1 cellular context compared by ENCODE assay signal in the genomic region with DNA sequence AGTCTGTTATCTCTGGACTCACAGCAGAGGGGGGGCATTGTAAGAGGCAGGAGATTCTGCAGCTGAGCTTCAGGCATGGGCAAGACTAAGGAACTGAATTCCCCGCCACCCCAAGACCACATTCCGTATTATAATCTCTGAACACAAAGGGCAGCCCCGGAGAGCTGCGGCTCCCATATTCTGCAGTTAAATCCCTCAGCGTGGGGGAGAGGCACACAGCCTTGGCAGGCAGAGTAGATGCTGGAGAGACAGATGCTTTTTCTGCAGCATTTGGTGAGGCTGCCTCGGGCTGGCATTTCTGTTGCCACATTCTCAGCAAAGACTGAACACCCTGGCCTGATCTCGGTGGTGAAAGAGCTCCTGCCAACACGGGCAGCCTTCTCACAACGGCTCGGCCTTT.
A peak's percentile ranks its signal among the peaks of the same experiment; 100 is the strongest.
TF ChIP-seq lines count a peak whose summit lies in the region.

No MANE protein-coding gene starts in this region.

TF ChIP-seq in H1, 55 proteins besides CTCF, POLR2A, EP300 and RAD21:
- TF ChIP-seq NRF1 (IDR thresholded peaks at IDR 0.05; ENCODE audit: low read depth, low read length) (no peak), POLR2AphosphoS5 (IDR thresholded peaks at IDR 0.05; ENCODE audit: low read depth, low read length) (peak; percentile 81), SIN3A (conservative IDR thresholded peaks at IDR 0.05 in 1 of 2, IDR thresholded peaks at IDR 0.05 in 1 of 2; ENCODE audit: low read depth in 1 of 2, low read length in 2 of 2) (0 out of 4 replicates have a peak, but pooled peaks of 1 of the 2 experiments have one; percentile 21), TEAD4 (IDR thresholded peaks at IDR 0.05; ENCODE audit: low read depth, low read length) (0 out of 2 replicates have a peak, but pooled peaks have one; percentile 19)
